8 cellular contexts compared by ENCODE assay signal in the genomic region with DNA sequence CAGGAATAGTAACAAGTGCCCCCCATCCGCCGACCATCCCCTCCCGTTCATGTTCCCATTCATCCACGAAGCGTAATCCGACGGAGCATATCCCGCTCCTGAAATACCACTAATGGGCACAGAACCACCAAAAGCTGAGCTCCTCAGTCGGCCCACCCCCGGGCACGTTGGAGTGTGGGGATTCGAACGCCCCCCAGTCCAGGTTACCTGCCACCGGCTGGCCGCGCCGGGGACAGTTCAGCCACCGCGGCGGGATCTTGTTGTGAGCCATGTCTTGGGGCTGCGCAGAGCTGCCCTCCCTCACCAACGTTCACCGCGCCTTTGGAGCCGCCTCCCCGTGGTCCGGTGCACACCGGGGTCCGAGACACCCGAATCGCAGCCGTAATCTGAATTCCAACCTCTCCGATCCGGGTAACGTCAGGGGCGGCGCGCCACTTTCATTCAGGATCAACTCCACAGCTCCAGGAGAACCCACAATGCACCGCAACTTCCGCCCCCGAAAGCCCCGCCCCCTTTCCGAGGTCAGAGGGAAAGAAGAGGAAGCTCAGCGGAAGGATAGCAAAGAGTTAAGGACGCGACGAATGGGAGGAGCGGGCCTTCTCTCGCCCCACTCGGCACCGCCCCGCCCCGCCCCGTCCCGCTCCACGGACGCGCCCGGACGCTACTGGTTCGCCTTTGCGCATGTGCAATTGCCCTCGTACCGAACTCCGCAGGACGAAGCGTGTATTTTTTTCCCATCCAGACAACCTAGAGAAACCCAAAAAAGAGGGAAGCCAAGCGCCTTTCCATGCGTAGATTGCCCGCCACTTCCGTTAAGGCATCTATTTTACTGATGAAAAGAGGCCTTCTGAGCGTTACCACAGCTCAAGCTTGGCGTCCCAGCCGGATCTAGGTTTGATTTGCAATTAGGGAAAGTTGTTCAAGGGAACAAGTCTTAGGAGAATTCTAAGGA. TPM values are rescaled to one million over a fixed set of nuclear protein-coding genes. Genes with fewer than 3 reads are reported as not detected.
DNase-seq lines count a peak whose midpoint lies in the region; ATAC-seq and TF ChIP-seq lines count a peak whose summit lies in the region.

RNGTT (minus strand) TSS at position 480 of the 952 bp plus-strand sequence; CDS start at position 271, 209 bp downstream.

- peak within 1 kb of the TSS; percentile 97 to 99 for H3K4me3 Mint-ChIP-seq in CD14-positive monocyte

- intact Hi-C loops in CD14-positive monocyte (cut with micrococcal nuclease): loop anchor here in 1 of 2 donors (2.0 to 10.0 kb wide), 3 partner anchors 49 to 861 kb away; partner anchors contain the start of genes CASP8AP2 and LYRM2
- intact Hi-C loops in dorsolateral prefrontal cortex (cut with DNase I): loop anchor here in 1 of 2 donors (5.0 kb wide), 1 partner anchor 119 kb away; the partner anchor contains the start of gene PNRC1

- H3K9me3 Mint-ChIP-seq in CD14-positive monocyte: peaks cover 3 to 30% (median 21%) of the 10 kb centered on the region in 7 donors

- peaks cover 2 to 9% (median 6%) of the 10 kb centered on the region in 4 donors for H3K9me3 ChIP-seq in liver (ENCODE audit: control insufficient read depth in 4 of 4, low read length in 3 of 4)

- H3K27me3 Mint-ChIP-seq in CD14-positive monocyte (ENCODE audit: low read depth in 3 of 3): peaks cover 0 to 4% (median 0%) of the 10 kb centered on the region in 3 donors

- peaks cover 0 to 3% (median 0%) of the 10 kb centered on the region in 4 donors for H3K36me3 ChIP-seq in liver (ENCODE audit: control insufficient read depth in 4 of 4, insufficient read depth in 3 of 4, low read depth in 1 of 4, low read length in 3 of 4)

- H3K4me3 ChIP-seq in dorsolateral prefrontal cortex (peak within 1 kb of the TSS; percentile 62 to 100 (median 93)), liver (ENCODE audit: low read depth in 1 of 3, low read length in 3 of 3) (peak within 1 kb of the TSS; percentile 75 to 89 (median 88))

- peaks cover 15% of the 10 kb centered on the region for H3K4me1 Mint-ChIP-seq in CD14-positive monocyte

- H3K27me3 ChIP-seq in dorsolateral prefrontal cortex: no peaks in the 10 kb centered on the region
- H3K27me3 ChIP-seq in liver (ENCODE audit: control insufficient read depth in 4 of 4, insufficient read depth in 4 of 4, low read length in 3 of 4): no peaks in the 10 kb centered on the region

- ATAC-seq in GM19397 (IDR thresholded peaks at IDR 0.05; ENCODE audit: unreplicated experiment) (peak; percentile 99), HG03571 (IDR thresholded peaks at IDR 0.05; ENCODE audit: unreplicated experiment) (peak; percentile 98)

- DNase-seq in CD14-positive monocyte (ENCODE audit: low spot score) (peak; percentile 98), NCI-H82 (lab: John Stamatoyannopoulos, UW) (peak; percentile 98), dorsolateral prefrontal cortex (peak; percentile 96 to 99 (median 98))
- peak; percentile 99 for DNase-seq in activated CD4-positive, alpha-beta T cell treated with anti-CD3 and anti-CD28 coated beads, Interleukin-2, amount 50 U/mL, for 48 hours
- peak; percentile 99 for DNase-seq in stimulated activated CD4-positive, alpha-beta T cell treated with anti-CD3 and anti-CD28 coated beads, Interleukin-4, amount 100 ng/mL, for 24 hours

- TF ChIP-seq CTCF in CD14-positive monocyte (IDR thresholded peaks at IDR 0.05) (no peak), dorsolateral prefrontal cortex (IDR thresholded peaks at IDR 0.05 in 54 of 56, conservative IDR thresholded peaks at IDR 0.05 in 2 of 56; ENCODE audit: low read depth in 1 of 56, partially characterized antibody in 56 of 56) (peak in 31 of 56 donors; percentile 7 to 61 (median 32)), liver (IDR thresholded peaks at IDR 0.05; ENCODE audit: low read depth, low read length, missing input control) (no peak)

- H3K9ac ChIP-seq in liver (ENCODE audit: low read depth in 1 of 2, low read length in 2 of 2): peak within 1 kb of the TSS; percentile 72 to 86

- peak within 1 kb of the TSS in 57 of 59 donors; percentile 19 to 92 (median 81) for H3K27ac ChIP-seq in dorsolateral prefrontal cortex
- H3K27ac ChIP-seq in liver (ENCODE audit: low read depth in 1 of 2, low read length in 2 of 2): peak within 1 kb of the TSS; percentile 85 to 91

- H3K4me1 ChIP-seq in liver (ENCODE audit: control insufficient read depth in 4 of 4, insufficient read depth in 4 of 4, low read length in 3 of 4): peaks cover 8 to 14% (median 11%) of the 10 kb centered on the region in 4 donors

- H3K36me3 Mint-ChIP-seq in CD14-positive monocyte: peaks cover 0 to 13% of the 10 kb centered on the region in 2 donors

- TF ChIP-seq RAD21 in liver (IDR thresholded peaks at IDR 0.05): peak; percentile 38 to 46

- peak within 1 kb of the TSS; percentile 94 to 98 (median 97) for H3K27ac Mint-ChIP-seq in CD14-positive monocyte

- WGBS in liver: under 1% methylated on average over 74 of the region's 74 CpGs

TF ChIP-seq in liver, 16 proteins besides CTCF, POLR2A, EP300 and RAD21:
- TF ChIP-seq FOXA1 (IDR thresholded peaks at IDR 0.05) (peak; percentile 28), TAF1 (conservative IDR thresholded peaks at IDR 0.05) (no peak), HNF4G (IDR thresholded peaks at IDR 0.05) (no peak), MAX (IDR thresholded peaks at IDR 0.05) (peak; percentile 59), NR2F2 (IDR thresholded peaks at IDR 0.05) (peak; percentile 46), SP1 (IDR thresholded peaks at IDR 0.05) (peak; percentile 88), EGR1 (IDR thresholded peaks at IDR 0.05; ENCODE audit: low read depth in 2 of 2) (peak in 1 of 2 donors; percentile 84), FOXA2 (IDR thresholded peaks at IDR 0.05) (peak; percentile 9), HNF4A (conservative IDR thresholded peaks at IDR 0.05) (peak; percentile 32 to 35), RXRA (IDR thresholded peaks at IDR 0.05) (peak; percentile 59 to 71), GABPA (IDR thresholded peaks at IDR 0.05 in 1 of 2, conservative IDR thresholded peaks at IDR 0.05 in 1 of 2) (peak; percentile 73 to 93), YY1 (IDR thresholded peaks at IDR 0.05) (peak; percentile 88), JUND (IDR thresholded peaks at IDR 0.05) (no peak)
- TF ChIP-seq, protein P1, sequence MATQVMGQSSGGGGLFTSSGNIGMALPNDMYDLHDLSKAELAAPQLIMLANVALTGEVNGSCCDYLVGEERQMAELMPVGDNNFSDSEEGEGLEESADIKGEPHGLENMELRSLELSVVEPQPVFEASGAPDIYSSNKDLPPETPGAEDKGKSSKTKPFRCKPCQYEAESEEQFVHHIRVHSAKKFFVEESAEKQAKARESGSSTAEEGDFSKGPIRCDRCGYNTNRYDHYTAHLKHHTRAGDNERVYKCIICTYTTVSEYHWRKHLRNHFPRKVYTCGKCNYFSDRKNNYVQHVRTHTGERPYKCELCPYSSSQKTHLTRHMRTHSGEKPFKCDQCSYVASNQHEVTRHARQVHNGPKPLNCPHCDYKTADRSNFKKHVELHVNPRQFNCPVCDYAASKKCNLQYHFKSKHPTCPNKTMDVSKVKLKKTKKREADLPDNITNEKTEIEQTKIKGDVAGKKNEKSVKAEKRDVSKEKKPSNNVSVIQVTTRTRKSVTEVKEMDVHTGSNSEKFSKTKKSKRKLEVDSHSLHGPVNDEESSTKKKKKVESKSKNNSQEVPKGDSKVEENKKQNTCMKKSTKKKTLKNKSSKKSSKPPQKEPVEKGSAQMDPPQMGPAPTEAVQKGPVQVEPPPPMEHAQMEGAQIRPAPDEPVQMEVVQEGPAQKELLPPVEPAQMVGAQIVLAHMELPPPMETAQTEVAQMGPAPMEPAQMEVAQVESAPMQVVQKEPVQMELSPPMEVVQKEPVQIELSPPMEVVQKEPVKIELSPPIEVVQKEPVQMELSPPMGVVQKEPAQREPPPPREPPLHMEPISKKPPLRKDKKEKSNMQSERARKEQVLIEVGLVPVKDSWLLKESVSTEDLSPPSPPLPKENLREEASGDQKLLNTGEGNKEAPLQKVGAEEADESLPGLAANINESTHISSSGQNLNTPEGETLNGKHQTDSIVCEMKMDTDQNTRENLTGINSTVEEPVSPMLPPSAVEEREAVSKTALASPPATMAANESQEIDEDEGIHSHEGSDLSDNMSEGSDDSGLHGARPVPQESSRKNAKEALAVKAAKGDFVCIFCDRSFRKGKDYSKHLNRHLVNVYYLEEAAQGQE (IDR thresholded peaks at IDR 0.05): peak; percentile 47
- TF ChIP-seq, protein P2, sequence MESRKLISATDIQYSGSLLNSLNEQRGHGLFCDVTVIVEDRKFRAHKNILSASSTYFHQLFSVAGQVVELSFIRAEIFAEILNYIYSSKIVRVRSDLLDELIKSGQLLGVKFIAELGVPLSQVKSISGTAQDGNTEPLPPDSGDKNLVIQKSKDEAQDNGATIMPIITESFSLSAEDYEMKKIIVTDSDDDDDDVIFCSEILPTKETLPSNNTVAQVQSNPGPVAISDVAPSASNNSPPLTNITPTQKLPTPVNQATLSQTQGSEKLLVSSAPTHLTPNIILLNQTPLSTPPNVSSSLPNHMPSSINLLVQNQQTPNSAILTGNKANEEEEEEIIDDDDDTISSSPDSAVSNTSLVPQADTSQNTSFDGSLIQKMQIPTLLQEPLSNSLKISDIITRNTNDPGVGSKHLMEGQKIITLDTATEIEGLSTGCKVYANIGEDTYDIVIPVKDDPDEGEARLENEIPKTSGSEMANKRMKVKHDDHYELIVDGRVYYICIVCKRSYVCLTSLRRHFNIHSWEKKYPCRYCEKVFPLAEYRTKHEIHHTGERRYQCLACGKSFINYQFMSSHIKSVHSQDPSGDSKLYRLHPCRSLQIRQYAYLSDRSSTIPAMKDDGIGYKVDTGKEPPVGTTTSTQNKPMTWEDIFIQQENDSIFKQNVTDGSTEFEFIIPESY (IDR thresholded peaks at IDR 0.05): peak; percentile 68
- TF ChIP-seq, protein P3, sequence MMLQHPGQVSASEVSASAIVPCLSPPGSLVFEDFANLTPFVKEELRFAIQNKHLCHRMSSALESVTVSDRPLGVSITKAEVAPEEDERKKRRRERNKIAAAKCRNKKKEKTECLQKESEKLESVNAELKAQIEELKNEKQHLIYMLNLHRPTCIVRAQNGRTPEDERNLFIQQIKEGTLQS (IDR thresholded peaks at IDR 0.05): no peak

RNA-seq across cellular contexts. Expression of gene RNGTT, which starts in this region (rescaled TPM):
- polyA plus RNA-seq in CD14-positive monocyte: 1 to 10 TPM; 5.8 to 8.6 TPM
- 10 to 100 TPM; 18.7 to 32.0 (median 25.2) TPM for total RNA-seq in dorsolateral prefrontal cortex
- 10 to 100 TPM; 10.1 to 20.8 TPM for total RNA-seq in liver
- polyA plus RNA-seq in liver: 1 to 10 TPM; 4.1 to 4.2 TPM

Comparison
In these comparisons a context has a peak if more than half of its experiments do, and no peak if none do; other contexts are left out.
1. Peak in every context shown above with its lines: DNase-seq, ATAC-seq, H3K4me3 ChIP-seq and H3K27ac ChIP-seq.
2. CTCF ChIP-seq: peak in dorsolateral prefrontal cortex (31 of 56); none in CD14-positive monocyte (single experiment) and liver (single experiment).